1 cellular context compared by ENCODE assay signal in the genomic region with DNA sequence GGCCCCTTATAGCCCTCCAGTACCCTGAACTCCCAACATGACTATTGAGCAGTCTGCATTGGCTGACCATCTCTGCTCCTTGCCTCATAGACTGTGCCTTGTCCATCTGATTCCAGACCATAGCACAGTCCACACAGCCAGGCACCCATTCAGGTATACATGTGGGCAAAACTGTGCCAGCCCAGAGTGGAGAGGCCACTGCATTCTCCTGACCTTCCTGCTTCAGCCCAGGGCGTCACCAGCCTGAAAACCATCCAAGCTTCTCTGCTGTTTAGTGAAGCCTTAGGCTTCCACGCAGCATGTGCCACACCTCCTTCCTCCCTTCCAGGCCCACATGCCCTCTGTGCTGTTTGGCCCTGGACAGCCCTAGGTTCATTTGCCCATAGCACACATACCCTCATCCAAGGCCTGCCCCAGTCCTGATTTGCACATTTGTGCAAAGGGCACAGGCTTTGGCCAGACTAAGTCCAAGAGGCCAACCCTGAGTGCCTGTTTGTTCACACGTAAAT.
TF ChIP-seq lines count a peak whose summit lies in the region.

No MANE protein-coding gene starts in this region.

TF ChIP-seq in H1, 55 proteins besides CTCF, POLR2A, EP300 and RAD21:
- TF ChIP-seq BACH1 (IDR thresholded peaks at IDR 0.05; ENCODE audit: low read length): no peak
- no peak for TF ChIP-seq GABPA (IDR thresholded peaks at IDR 0.05; ENCODE audit: borderline replicate concordance, insufficient read depth, low read length)
- TF ChIP-seq SIN3A (conservative IDR thresholded peaks at IDR 0.05 in 1 of 2, IDR thresholded peaks at IDR 0.05 in 1 of 2; ENCODE audit: low read depth in 1 of 2, low read length in 2 of 2): no peak
- no peak for TF ChIP-seq SAP30 (IDR thresholded peaks at IDR 0.05; ENCODE audit: insufficient read depth, insufficient replicate concordance, low read length)
- no peak for TF ChIP-seq KDM4A (IDR thresholded peaks at IDR 0.05; ENCODE audit: low read depth, low read length, severe bottlenecking)
- TF ChIP-seq, protein P1, sequence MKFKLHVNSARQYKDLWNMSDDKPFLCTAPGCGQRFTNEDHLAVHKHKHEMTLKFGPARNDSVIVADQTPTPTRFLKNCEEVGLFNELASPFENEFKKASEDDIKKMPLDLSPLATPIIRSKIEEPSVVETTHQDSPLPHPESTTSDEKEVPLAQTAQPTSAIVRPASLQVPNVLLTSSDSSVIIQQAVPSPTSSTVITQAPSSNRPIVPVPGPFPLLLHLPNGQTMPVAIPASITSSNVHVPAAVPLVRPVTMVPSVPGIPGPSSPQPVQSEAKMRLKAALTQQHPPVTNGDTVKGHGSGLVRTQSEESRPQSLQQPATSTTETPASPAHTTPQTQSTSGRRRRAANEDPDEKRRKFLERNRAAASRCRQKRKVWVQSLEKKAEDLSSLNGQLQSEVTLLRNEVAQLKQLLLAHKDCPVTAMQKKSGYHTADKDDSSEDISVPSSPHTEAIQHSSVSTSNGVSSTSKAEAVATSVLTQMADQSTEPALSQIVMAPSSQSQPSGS (IDR thresholded peaks at IDR 0.05; ENCODE audit: low read length): no peak
- no peak for TF ChIP-seq PHF8 (conservative IDR thresholded peaks at IDR 0.05; ENCODE audit: low read depth, low read length)
- TF ChIP-seq SP2 (IDR thresholded peaks at IDR 0.05; ENCODE audit: low read length): no peak
- no peak for TF ChIP-seq CBX8 (IDR thresholded peaks at IDR 0.05; ENCODE audit: borderline replicate concordance, low read depth, low read length)
- no peak for TF ChIP-seq BCL11A (IDR thresholded peaks at IDR 0.05; ENCODE audit: low read depth in 2 of 2, low read length in 2 of 2)
- TF ChIP-seq TAF7 (optimal IDR thresholded peaks at IDR 0.05; ENCODE audit: borderline replicate concordance, low read depth, low read length): no peak
- TF ChIP-seq EGR1 (IDR thresholded peaks at IDR 0.05; ENCODE audit: borderline replicate concordance, low read depth, low read length): no peak
- TF ChIP-seq NANOG (IDR thresholded peaks at IDR 0.05; ENCODE audit: insufficient read depth, low read depth, low read length, poor library complexity, severe bottlenecking): no peak
- no peak for TF ChIP-seq YY1 (IDR thresholded peaks at IDR 0.05; ENCODE audit: low read depth, low read length)
- TF ChIP-seq CTBP2 (IDR thresholded peaks at IDR 0.05; ENCODE audit: borderline replicate concordance, insufficient read depth, insufficient read length, low read length): no peak
- TF ChIP-seq ZNF274 (IDR thresholded peaks at IDR 0.05; ENCODE audit: borderline replicate concordance, extremely low read depth, low read length): no peak
- TF ChIP-seq RBBP5 (IDR thresholded peaks at IDR 0.05; ENCODE audit: borderline replicate concordance, low read depth, low read length): no peak
